In the genomic region with DNA sequence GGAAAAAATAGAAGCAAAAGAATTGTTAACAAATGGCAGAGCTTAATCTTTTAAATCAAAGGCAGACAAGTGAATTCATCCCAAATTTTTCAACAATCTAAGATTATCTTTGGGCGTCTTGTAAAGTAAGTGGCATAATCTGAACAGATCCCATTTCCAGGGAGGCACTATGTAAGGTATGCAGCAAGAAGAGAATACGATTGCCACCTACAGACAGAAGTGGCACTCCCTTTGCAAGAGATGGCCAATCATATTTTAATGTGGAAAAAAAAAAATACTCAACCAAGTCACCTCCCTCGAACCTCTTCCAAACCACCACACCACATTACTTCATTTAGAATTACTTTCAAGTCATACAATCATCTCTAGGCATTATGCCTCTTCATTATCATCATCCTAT, we compare ENCODE assay signal across 1 cellular context.
TF ChIP-seq lines count a peak whose summit lies in the region.

No MANE protein-coding gene starts in this region.

TF ChIP-seq in GM23338, 12 proteins besides CTCF, POLR2A, EP300 and RAD21:
- TF ChIP-seq EZH2 (IDR thresholded peaks at IDR 0.05; ENCODE audit: low read depth, unreplicated experiment) (no peak), EZH2phosphoT487 (IDR thresholded peaks at IDR 0.05; ENCODE audit: unreplicated experiment) (no peak)
